ENCODE assay signal across 3 cellular contexts in the genomic region with DNA sequence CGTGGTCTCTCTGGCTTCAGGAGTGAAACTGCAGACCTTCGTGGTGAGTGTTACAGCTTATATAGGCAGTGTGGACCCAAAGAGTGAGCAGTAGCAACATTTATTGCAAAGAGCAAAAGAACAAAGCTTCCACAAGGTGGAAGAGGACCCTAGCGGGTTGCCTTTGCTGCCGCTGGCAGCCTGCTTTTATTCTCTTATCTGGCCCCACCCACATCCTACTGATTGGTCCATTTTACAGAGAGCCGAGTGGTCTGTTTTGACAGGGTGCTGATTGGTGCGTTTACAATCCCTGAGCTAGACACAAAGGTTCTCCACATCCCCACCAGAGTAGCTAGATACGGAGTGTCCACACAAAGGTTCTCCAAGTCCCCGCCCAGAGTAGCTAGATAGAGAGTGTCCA. TPM values are rescaled to one million over a fixed set of nuclear protein-coding genes. Genes with fewer than 3 reads are reported as not detected.
"Had no signal": no experiment of that assay in that cellular context is flagged by ENCODE, and none has a peak within 500 bp of the region (broad histone marks: within the 10 kb centered on the region; RNA-seq: fewer than 3 reads in every experiment).

No MANE protein-coding gene starts in this region.

RNA-seq across cellular contexts. Expression of a gene that starts 27.1 kb away (rescaled TPM):
- total RNA-seq: LHCN-M2, M059J had no signal

RNA-seq across cellular contexts. Expression of a gene that starts 40.6 kb away (rescaled TPM):
- total RNA-seq: LHCN-M2, M059J, MCF 10A had no signal

RNA-seq across cellular contexts. Expression of a gene that starts 54.6 kb away (rescaled TPM):
- total RNA-seq: LHCN-M2, M059J, MCF 10A had no signal
